8 cellular contexts compared by ENCODE assay signal in the genomic region with DNA sequence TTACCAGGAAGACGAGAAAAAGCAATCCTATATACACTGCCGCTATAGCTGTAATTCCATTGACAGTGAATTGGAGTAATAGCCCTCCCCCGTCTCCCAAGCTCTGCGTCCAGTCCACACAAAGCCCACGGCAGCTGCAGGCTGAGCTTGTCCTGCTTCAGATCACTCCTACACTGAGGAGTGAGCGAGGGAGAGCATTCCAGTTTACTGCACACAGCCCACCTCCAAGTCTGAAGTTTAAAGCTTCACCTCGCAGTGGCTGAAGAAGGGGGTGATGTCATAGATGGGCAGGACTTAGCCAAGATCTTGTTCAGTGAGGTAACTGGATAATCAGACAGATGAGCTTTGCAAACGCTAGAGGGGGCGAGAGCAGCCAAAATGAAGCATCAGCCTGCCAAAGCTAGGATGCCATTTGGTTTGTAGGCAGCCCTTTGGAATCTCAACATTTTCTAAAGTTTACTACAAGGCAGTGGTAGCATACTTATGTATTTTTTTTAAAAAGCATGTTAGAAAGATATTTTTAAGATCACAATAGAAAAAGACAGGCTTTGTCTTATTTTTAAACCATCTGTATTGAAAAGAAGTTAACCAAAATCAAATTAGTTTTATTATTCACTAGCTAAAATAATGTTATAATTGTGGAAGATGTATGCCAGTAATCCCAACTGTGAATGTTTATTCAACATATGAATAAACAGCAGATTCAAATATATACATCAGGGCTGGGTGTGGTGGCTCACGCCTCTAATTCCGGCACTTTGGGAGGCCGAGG. TPM values are rescaled to one million over a fixed set of nuclear protein-coding genes. Genes with fewer than 3 reads are reported as not detected.
DNase-seq lines count a peak whose midpoint lies in the region; ATAC-seq and TF ChIP-seq lines count a peak whose summit lies in the region.

A gene (minus strand): TSS at position 213 of the 772 bp plus-strand sequence. CDS start 10,106 bp downstream, outside the sequence.

- H3K4me3 Mint-ChIP-seq in activated naive CD8-positive, alpha-beta T cell treated with anti-CD3 and anti-CD28 coated beads, Interleukin-2, amount 50 U/mL, for 24 hours = no peak within 1 kb of the TSS
- peak within 1 kb of the TSS; percentile 70 for H3K4me3 Mint-ChIP-seq in osteocyte (ENCODE audit: unreplicated experiment)

- peak within 1 kb of the TSS; percentile 43 for H3K4me3 ChIP-seq in cardiac muscle cell

- H3K27ac Mint-ChIP-seq in activated naive CD8-positive, alpha-beta T cell treated with anti-CD3 and anti-CD28 coated beads, Interleukin-2, amount 50 U/mL, for 24 hours = no peak within 1 kb of the TSS
- peak within 1 kb of the TSS; percentile 63 for H3K27ac Mint-ChIP-seq in osteocyte (ENCODE audit: unreplicated experiment)

- ATAC-seq in GM19372 (IDR thresholded peaks at IDR 0.05; ENCODE audit: low read depth, unreplicated experiment) (peak; percentile 98), HG03378 (IDR thresholded peaks at IDR 0.05; ENCODE audit: unreplicated experiment) (peak; percentile 98)
- ATAC-seq in activated naive CD8-positive, alpha-beta T cell treated with anti-CD3 and anti-CD28 coated beads, Interleukin-2, amount 50 U/mL, for 24 hours = peak; percentile 20

- H3K9me3 ChIP-seq in cardiac muscle cell (ENCODE audit: low read depth) = no peaks in the 10 kb centered on the region

- TF ChIP-seq CTCF in cardiac muscle cell (IDR thresholded peaks at IDR 0.05; ENCODE audit: low read depth, low read length) (peak; percentile 76), osteocyte (IDR thresholded peaks at IDR 0.05) (peak; percentile 84)

- DNase-seq in Caki2 (ENCODE audit: low read depth) = peak; percentile 98
- DNase-seq in NCI-H2227 treated with DMSO at 0.1 percent for 48 hours (lab: John Stamatoyannopoulos, UW) = peak; percentile 94
- DNase-seq in activated naive CD8-positive, alpha-beta T cell treated with anti-CD3 and anti-CD28 coated beads, Interleukin-2, amount 50 U/mL, for 24 hours = peak; percentile 2
- DNase-seq in cardiac muscle cell (ENCODE audit: low read depth in 1 of 2, low spot score in 1 of 2) = peak; percentile 93 to 94
- peak; percentile 86 for DNase-seq in osteocyte (ENCODE audit: extremely low spot score, unreplicated experiment)
- DNase-seq in stimulated activated CD4-positive, alpha-beta T cell treated with anti-CD3 and anti-CD28 coated beads, Interleukin-12 subunit alpha, Interleukin-12 subunit beta, amount 100 ng/mL, for 4 hours = no peak

- H3K4me1 Mint-ChIP-seq in activated naive CD8-positive, alpha-beta T cell treated with anti-CD3 and anti-CD28 coated beads, Interleukin-2, amount 50 U/mL, for 24 hours = no peaks in the 10 kb centered on the region
- peaks cover 12% of the 10 kb centered on the region for H3K4me1 Mint-ChIP-seq in osteocyte (ENCODE audit: unreplicated experiment)

- H3K9me3 Mint-ChIP-seq in activated naive CD8-positive, alpha-beta T cell treated with anti-CD3 and anti-CD28 coated beads, Interleukin-2, amount 50 U/mL, for 24 hours = no peaks in the 10 kb centered on the region
- no peaks in the 10 kb centered on the region for H3K9me3 Mint-ChIP-seq in osteocyte (ENCODE audit: unreplicated experiment)

- in situ Hi-C loops in Caki2 (cut with HindIII; ENCODE audit: low pct_unique_long_range_greater_than_20kb, low sequenced_read_pairs) = no loop called here

- no peaks in the 10 kb centered on the region for H3K27me3 Mint-ChIP-seq in activated naive CD8-positive, alpha-beta T cell treated with anti-CD3 and anti-CD28 coated beads, Interleukin-2, amount 50 U/mL, for 24 hours
- H3K27me3 Mint-ChIP-seq in osteocyte (ENCODE audit: unreplicated experiment) = peaks cover 16% of the 10 kb centered on the region

- peak within 1 kb of the TSS; percentile 84 for H3K27ac ChIP-seq in cardiac muscle cell

- H3K27me3 ChIP-seq in cardiac muscle cell = no peaks in the 10 kb centered on the region

- H3K36me3 ChIP-seq in cardiac muscle cell = no peaks in the 10 kb centered on the region

- H3K36me3 Mint-ChIP-seq in activated naive CD8-positive, alpha-beta T cell treated with anti-CD3 and anti-CD28 coated beads, Interleukin-2, amount 50 U/mL, for 24 hours (ENCODE audit: low read depth) = no peaks in the 10 kb centered on the region
- no peaks in the 10 kb centered on the region for H3K36me3 Mint-ChIP-seq in osteocyte (ENCODE audit: unreplicated experiment)

- H3K4me1 ChIP-seq in cardiac muscle cell (ENCODE audit: low read depth) = peaks cover 37% of the 10 kb centered on the region

RNA-seq across cellular contexts. Expression of the gene that starts here (rescaled TPM):
- total RNA-seq in Caki2 (2014; rRNA removed; shearing (Covaris generic); ENCODE audit: low replicate concordance) = 36.7 and 56.1 TPM in 2 replicates
- total RNA-seq in cardiac muscle cell (2.5 and 3.2 TPM in 2 replicates), osteocyte (0.16 and 0.40 TPM in 2 replicates)
- polyA plus RNA-seq in cardiac muscle cell = 5.4 and 6.3 TPM in 2 replicates

Comparison
In these comparisons a context has a peak if more than half of its experiments do, and no peak if none do; other contexts are left out.
1. Peak in DNase-seq in osteocyte; RNA of the gene not detected or under 1 TPM.
2. ATAC-seq: peak in every context shown above with its lines; median percentile 98 in GM19372; 98 in HG03378; 20 in activated naive CD8-positive, alpha-beta T cell treated with anti-CD3 and anti-CD28 coated beads, Interleukin-2, amount 50 U/mL, for 24 hours.